ENCODE assay signal across 19 cellular contexts in the genomic region with DNA sequence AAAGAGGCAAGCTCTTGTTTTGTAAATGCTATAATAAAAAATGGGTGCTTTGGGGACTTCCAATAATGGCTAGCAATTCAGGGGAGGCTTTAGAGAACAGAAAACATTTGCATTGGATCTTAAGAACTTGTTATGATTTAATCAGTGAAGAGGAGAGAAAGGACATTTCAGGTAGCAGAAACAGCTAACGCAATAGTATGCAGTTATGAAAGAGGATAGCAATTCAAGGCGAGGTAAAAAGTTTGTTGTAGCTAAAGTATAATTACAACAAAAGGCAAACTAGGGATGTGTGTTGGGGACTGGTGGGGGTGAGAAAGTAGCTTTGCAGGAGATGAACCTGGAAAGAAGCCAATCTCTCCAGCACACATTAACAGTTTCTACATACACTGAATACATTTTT.
DNase-seq lines count a peak whose midpoint lies in the region; ATAC-seq and TF ChIP-seq lines count a peak whose summit lies in the region.
"Had no signal": no experiment of that assay in that cellular context is flagged by ENCODE, and none has a peak within 500 bp of the region (broad histone marks: within the 10 kb centered on the region; RNA-seq: fewer than 3 reads in every experiment).

No MANE protein-coding gene starts in this region.

- H3K27ac Mint-ChIP-seq in neural progenitor cell = no peak overlapping the region
- H3K27ac Mint-ChIP-seq: B cell; CD8-positive, alpha-beta T cell had no signal

- no peaks in the 10 kb centered on the region for H3K9me3 Mint-ChIP-seq in neural progenitor cell

- H3K4me3 ChIP-seq in neural progenitor cell = no peak overlapping the region
- H3K4me3 ChIP-seq: A549; BLaER1 treated with 17β-estradiol and CSF1 and Interleukin-3, amounts not matched to agents 10 nM and 100 nM; GM12878; HAP-1 had no signal

- H3K27ac ChIP-seq in neural progenitor cell = no peak overlapping the region
- H3K27ac ChIP-seq: 22Rv1; A549; BLaER1 treated with 17β-estradiol and CSF1 and Interleukin-3, amounts not matched to agents 10 nM and 100 nM had no signal

- no peaks in the 10 kb centered on the region for H3K36me3 ChIP-seq in neural progenitor cell
- H3K36me3 ChIP-seq: BLaER1 treated with 17β-estradiol and CSF1 and Interleukin-3, amounts not matched to agents 10 nM and 100 nM; HAP-1 had no signal

- no peak for ATAC-seq in GM19397 (IDR thresholded peaks at IDR 0.05; ENCODE audit: unreplicated experiment)
- ATAC-seq: A549; CD8-positive, alpha-beta T cell; GM12878 had no signal

- H3K27me3 ChIP-seq in neural progenitor cell = no peaks in the 10 kb centered on the region
- H3K27me3 ChIP-seq: BLaER1 treated with 17β-estradiol and CSF1 and Interleukin-3, amounts not matched to agents 10 nM and 100 nM had no signal

- no peaks in the 10 kb centered on the region for H3K36me3 Mint-ChIP-seq in neural progenitor cell
- H3K36me3 Mint-ChIP-seq: CD8-positive, alpha-beta T cell had no signal

- H4K20me1 ChIP-seq in neural progenitor cell (ENCODE audit: low read depth) = no peaks in the 10 kb centered on the region
- H4K20me1 ChIP-seq: BLaER1 treated with 17β-estradiol and CSF1 and Interleukin-3, amounts not matched to agents 10 nM and 100 nM had no signal

- peak; percentile 7 for DNase-seq in NCI-H1105 treated with DMSO at 0.1 percent for 48 hours (lab: John Stamatoyannopoulos, UW)
- no peak for DNase-seq in NCI-H1105 (lab: John Stamatoyannopoulos, UW)
- DNase-seq in COR-L47 (lab: John Stamatoyannopoulos, UW) = peak; percentile 8
- peak; percentile 45 for DNase-seq in NCI-H69 (lab: John Stamatoyannopoulos, UW)
- DNase-seq in neural progenitor cell (ENCODE audit: low spot score) = no peak
- no peak for DNase-seq in NCI-H1694 treated with DMSO at 0.1 percent for 48 hours (lab: John Stamatoyannopoulos, UW)
- DNase-seq in NCI-H2107 (lab: John Stamatoyannopoulos, UW) = no peak
- DNase-seq: CD8-positive, alpha-beta T cell; DMS 273 treated with DMSO at 0.1 percent for 48 hours; DMS53; DND-41; EL had no signal

- H3F3A ChIP-seq in neural progenitor cell (ENCODE audit: low read depth) = no peaks in the 10 kb centered on the region

- no peaks in the 10 kb centered on the region for H3K79me2 ChIP-seq in neural progenitor cell (ENCODE audit: low read depth)

- H3K4me1 ChIP-seq in neural progenitor cell = peaks cover 21% of the 10 kb centered on the region
- H3K4me1 ChIP-seq: A549; BLaER1 treated with 17β-estradiol and CSF1 and Interleukin-3, amounts not matched to agents 10 nM and 100 nM; HAP-1 had no signal

- no peak for TF ChIP-seq CTCF in neural progenitor cell (IDR thresholded peaks at IDR 0.05)

- H2AFZ ChIP-seq in neural progenitor cell (replicated peaks) = peak overlapping the region; percentile 50

- no peak overlapping the region for H3K9ac ChIP-seq in neural progenitor cell
- H3K9ac ChIP-seq: BLaER1 treated with 17β-estradiol and CSF1 and Interleukin-3, amounts not matched to agents 10 nM and 100 nM had no signal

- peaks cover 15% of the 10 kb centered on the region for H3K4me1 Mint-ChIP-seq in neural progenitor cell
- H3K4me1 Mint-ChIP-seq: B cell had no signal

- no peaks in the 10 kb centered on the region for H3K27me3 Mint-ChIP-seq in neural progenitor cell (ENCODE audit: insufficient read depth, low read depth)
- H3K27me3 Mint-ChIP-seq: B cell had no signal

- H3K4me3 Mint-ChIP-seq in neural progenitor cell = no peak overlapping the region
- H3K4me3 Mint-ChIP-seq: B cell; CD8-positive, alpha-beta T cell had no signal

- H3K9me3 ChIP-seq in neural progenitor cell (ENCODE audit: low read depth) = no peaks in the 10 kb centered on the region
- H3K9me3 ChIP-seq: A549, HAP-1 had no signal

- H3K4me2 ChIP-seq in neural progenitor cell = peak overlapping the region; percentile 2
- H3K4me2 ChIP-seq: A549; BLaER1 treated with 17β-estradiol and CSF1 and Interleukin-3, amounts not matched to agents 10 nM and 100 nM had no signal

Comparison
In these comparisons a context has a peak if more than half of its experiments do, and no peak if none do; other contexts are left out.
1. DNase-seq: peak in NCI-H1105 treated with DMSO at 0.1 percent for 48 hours (single experiment), COR-L47 (single experiment) and NCI-H69 (single experiment); none in NCI-H1105 (single experiment), neural progenitor cell (single experiment), NCI-H1694 treated with DMSO at 0.1 percent for 48 hours (single experiment) and NCI-H2107 (single experiment).